8 cellular contexts compared by ENCODE assay signal in the genomic region with DNA sequence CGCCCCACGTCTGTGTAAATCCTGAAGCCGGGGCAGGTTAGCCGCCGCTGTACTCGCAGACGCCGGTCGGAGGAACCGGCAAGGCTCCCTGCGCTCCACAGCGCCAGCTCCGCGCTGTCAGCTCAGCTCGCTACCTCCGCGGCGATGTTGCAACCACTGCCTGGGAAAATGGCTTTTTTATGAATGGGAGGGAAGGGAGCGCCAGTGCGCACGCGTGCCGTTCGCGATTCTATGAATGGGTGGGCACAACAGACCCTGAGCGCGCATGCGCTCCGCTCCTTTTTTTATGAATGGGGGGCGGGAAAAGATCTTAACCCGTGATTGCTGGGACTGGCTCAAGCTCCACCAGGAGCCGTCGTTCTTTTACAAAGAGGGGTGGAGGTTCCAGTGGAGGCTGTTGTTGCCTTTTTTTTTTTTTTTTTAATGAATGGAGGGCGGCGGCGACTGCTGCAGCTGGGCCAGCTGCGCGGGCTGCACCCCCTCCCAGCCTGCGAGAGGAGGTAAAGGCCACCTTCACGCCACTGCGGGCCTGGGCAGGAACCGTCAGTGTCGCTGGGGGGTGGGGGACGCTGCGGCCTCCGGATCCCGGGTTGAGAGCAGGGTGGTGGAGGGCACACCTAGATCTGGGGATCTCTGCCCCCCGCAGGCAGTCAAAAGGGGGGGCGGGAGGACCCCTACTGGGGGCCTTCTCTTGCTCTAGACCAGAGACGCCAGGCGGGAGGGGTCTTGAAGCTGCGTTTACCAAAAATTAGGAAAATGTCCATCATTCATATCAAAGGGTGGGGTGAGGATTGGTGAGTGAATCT. TPM values are rescaled to one million over a fixed set of nuclear protein-coding genes. Genes with fewer than 3 reads are reported as not detected.
DNase-seq lines count a peak whose midpoint lies in the region; ATAC-seq and TF ChIP-seq lines count a peak whose summit lies in the region.

A gene with protein sequence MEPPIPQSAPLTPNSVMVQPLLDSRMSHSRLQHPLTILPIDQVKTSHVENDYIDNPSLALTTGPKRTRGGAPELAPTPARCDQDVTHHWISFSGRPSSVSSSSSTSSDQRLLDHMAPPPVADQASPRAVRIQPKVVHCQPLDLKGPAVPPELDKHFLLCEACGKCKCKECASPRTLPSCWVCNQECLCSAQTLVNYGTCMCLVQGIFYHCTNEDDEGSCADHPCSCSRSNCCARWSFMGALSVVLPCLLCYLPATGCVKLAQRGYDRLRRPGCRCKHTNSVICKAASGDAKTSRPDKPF (minus strand): TSS at position 151 of the 806 bp plus-strand sequence. CDS start 9,913 bp downstream, outside the sequence.

- H3K4me3 ChIP-seq in colonic mucosa = peak within 1 kb of the TSS; percentile 77

- H3K27me3 ChIP-seq in colonic mucosa = no peaks in the 10 kb centered on the region

- no peaks in the 10 kb centered on the region for H3K9me3 ChIP-seq in colonic mucosa

- no peaks in the 10 kb centered on the region for H3K36me3 ChIP-seq in colonic mucosa

- H3K27ac ChIP-seq in colonic mucosa = peak within 1 kb of the TSS; percentile 92

- DNase-seq in AML-193 (lab: John Stamatoyannopoulos, UW) (peak; percentile 46 to 57), NCI-H460 (ENCODE audit: extremely low read depth, low read depth) (peak; percentile 98), colonic mucosa (peak; percentile 94), kidney tubule cell (ENCODE audit: low spot score) (peak; percentile 98)
- DNase-seq in activated CD4-positive, alpha-beta T cell treated with anti-CD3 and anti-CD28 coated beads for 4 hours = peak; percentile 77 to 78
- peak; percentile 41 to 58 for DNase-seq in stimulated activated CD4-positive, alpha-beta T cell treated with anti-CD3 and anti-CD28 coated beads, Interleukin-1b, Interleukin-23, amount 100 ng/mL, for 1 hour (ENCODE audit: low read depth in 2 of 2)

- ATAC-seq in HG03432 (IDR thresholded peaks at IDR 0.05; ENCODE audit: unreplicated experiment) = peak; percentile 64

- intact Hi-C loops in colonic mucosa (cut with DNase I) = loop anchor here (10.0 kb wide), 2 partner anchors 170 to 220 kb away; no protein-coding TSS in a partner anchor

- peaks cover 6% of the 10 kb centered on the region for H3K4me1 ChIP-seq in colonic mucosa

- peak; percentile 96 for TF ChIP-seq POLR2A in GM19099 (IDR thresholded peaks at IDR 0.05; ENCODE audit: extremely low read depth, insufficient read length, low read depth)

- no peak for TF ChIP-seq CTCF in colonic mucosa (IDR thresholded peaks at IDR 0.05)

- H3K9ac ChIP-seq in colonic mucosa (ENCODE audit: low read depth in 2 of 2, low read length in 2 of 2) = peak within 1 kb of the TSS; percentile 82 to 94

RNA-seq across cellular contexts. Expression of the gene that starts here (rescaled TPM):
- 21.8 and 24.7 TPM in 2 replicates for total RNA-seq in NCI-H460 (2014; rRNA removed; shearing (Covaris generic))
- polyA plus RNA-seq in NCI-H460 (2014; cell fraction: nucleus; rRNA removed) = 10.0 and 15.5 TPM in 2 replicates
- 10 to 100 TPM in 1 of 2 donors, 1 to 10 TPM in 1; 8.4 to 21.5 TPM for total RNA-seq in colonic mucosa

Comparison
In these comparisons a context has a peak if more than half of its experiments do, and no peak if none do; other contexts are left out.
1. Peak in every context shown above with its lines: DNase-seq, ATAC-seq, H3K4me3 ChIP-seq and H3K27ac ChIP-seq.